ENCODE assay signal across 19 cellular contexts in the genomic region with DNA sequence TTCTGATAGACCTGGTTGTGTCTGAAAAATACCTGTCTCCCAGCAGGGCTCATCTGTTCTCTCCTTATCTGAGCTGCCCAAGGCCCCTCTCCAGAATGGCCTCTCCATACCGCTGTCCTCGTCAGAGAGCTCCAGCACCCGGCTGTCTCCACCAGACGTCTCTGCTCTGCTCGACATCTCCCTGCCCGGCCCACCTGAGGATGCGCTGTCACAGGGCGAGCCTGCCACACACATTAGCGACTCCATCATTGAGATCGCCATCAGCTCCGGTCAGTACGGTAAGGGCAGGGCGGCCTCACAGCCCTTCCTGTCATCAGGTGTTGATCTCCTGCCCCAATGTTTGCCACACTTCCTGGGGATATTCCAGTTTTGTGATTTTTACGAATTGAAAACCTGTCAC. TPM values are rescaled to one million over a fixed set of nuclear protein-coding genes. Genes with fewer than 3 reads are reported as not detected.
DNase-seq lines count a peak whose midpoint lies in the region; ATAC-seq lines count a peak whose summit lies in the region.
"Had no signal": no experiment of that assay in that cellular context is flagged by ENCODE, and none has a peak within 500 bp of the region (broad histone marks: within the 10 kb centered on the region; RNA-seq: fewer than 3 reads in every experiment).

No MANE protein-coding gene starts in this region.

- H3K27ac ChIP-seq in neuronal stem cell (replicated peaks; ENCODE audit: low read length): no peak overlapping the region
- H3K27ac ChIP-seq: 22Rv1, BLaER1, C4-2B had no signal

- no peak overlapping the region for H3K18ac ChIP-seq in neuronal stem cell (ENCODE audit: low read length)

- H2BK5ac ChIP-seq in neuronal stem cell (ENCODE audit: low read length): no peak overlapping the region

- H4K91ac ChIP-seq in neuronal stem cell (ENCODE audit: low read depth, low read length, poor library complexity): no peak overlapping the region

- H3K14ac ChIP-seq in neuronal stem cell (ENCODE audit: low read length): no peak overlapping the region

- H2AK5ac ChIP-seq in neuronal stem cell (ENCODE audit: low read depth, low read length): no peak overlapping the region

- H3K4me3 ChIP-seq in neuronal stem cell (ENCODE audit: low read length in 2 of 2): no peak overlapping the region
- H3K4me3 ChIP-seq: BLaER1, GM12878, HAP-1 had no signal

- H2BK12ac ChIP-seq in neuronal stem cell (ENCODE audit: low read length): no peak overlapping the region

- no peak overlapping the region for H2BK15ac ChIP-seq in neuronal stem cell (ENCODE audit: low read length)

- intact Hi-C loops in Right ventricle myocardium inferior (cut with DNase I) (no loop called here), left ventricle myocardium superior (cut with micrococcal nuclease) (no loop called here)

- WGBS in neuronal stem cell (ENCODE audit: extremely low coverage in 2 of 2, insufficient read length in 2 of 2, insufficient replicate concordance in 1 of 2), 2 donors: no CpG with 5 or more reads among the region's 14 CpGs

- no peaks in the 10 kb centered on the region for H3K9me3 ChIP-seq in neuronal stem cell (replicated peaks in 1 of 2; ENCODE audit: control insufficient read depth in 2 of 2, insufficient read depth in 1 of 2, low read depth in 1 of 2, low read length in 2 of 2)
- H3K9me3 ChIP-seq: BLaER1, HAP-1 had no signal

- no peaks in the 10 kb centered on the region for H3K4me1 ChIP-seq in neuronal stem cell (ENCODE audit: control insufficient read depth in 2 of 2, insufficient read depth in 1 of 2, low read depth in 1 of 2, low read length in 2 of 2)
- H3K4me1 ChIP-seq: BLaER1, HAP-1 had no signal

- ATAC-seq in Right ventricle myocardium inferior (no peak), left ventricle myocardium superior (no peak), GM21825 (IDR thresholded peaks at IDR 0.05; ENCODE audit: unreplicated experiment) (no peak), HG02973 (IDR thresholded peaks at IDR 0.05; ENCODE audit: unreplicated experiment) (no peak)
- ATAC-seq: GM12878 had no signal

- H3K23ac ChIP-seq in neuronal stem cell (ENCODE audit: low read depth, low read length, poor library complexity): peak overlapping the region; percentile 77

- H4K8ac ChIP-seq in neuronal stem cell (ENCODE audit: low read depth, low read length): no peak overlapping the region

- no peak overlapping the region for H3K4ac ChIP-seq in neuronal stem cell (ENCODE audit: low read length)

- H3K79me1 ChIP-seq in neuronal stem cell (ENCODE audit: low read depth, low read length): peaks cover 3% of the 10 kb centered on the region

- H3K36me3 ChIP-seq in neuronal stem cell (replicated peaks in 1 of 2; ENCODE audit: control insufficient read depth in 2 of 2, insufficient read depth in 2 of 2, low read length in 2 of 2): peaks cover 76 to 97% of the 10 kb centered on the region in 2 donors

- H2AFZ ChIP-seq in neuronal stem cell (ENCODE audit: low read length): no peak overlapping the region

- peak; percentile 66 for DNase-seq in Right ventricle myocardium inferior (ENCODE audit: missing footprints)
- no peak for DNase-seq in left ventricle myocardium superior
- DNase-seq in islet precursor cell: peak; percentile 41
- no peak for DNase-seq in neuronal stem cell (ENCODE audit: low spot score)
- DNase-seq: CD4-positive, CD25-positive, alpha-beta regulatory T cell; CD8-positive, alpha-beta memory T cell; DMS 273 treated with DMSO at 0.1 percent for 48 hours; DMS79; EL; GDM1; GOT3; HFFc6 had no signal

- no peak overlapping the region for H3K4me2 ChIP-seq in neuronal stem cell (ENCODE audit: insufficient read depth, low read length, poor library complexity, severe bottlenecking)
- H3K4me2 ChIP-seq: BLaER1 had no signal

- H3K9ac ChIP-seq in neuronal stem cell (ENCODE audit: low read depth, low read length, poor library complexity): no peak overlapping the region
- H3K9ac ChIP-seq: BLaER1 had no signal

- H3K27me3 ChIP-seq in neuronal stem cell (ENCODE audit: control insufficient read depth in 3 of 3, insufficient read depth in 3 of 3, low read depth in 1 of 3, low read length in 3 of 3): no peaks in the 10 kb centered on the region
- H3K27me3 ChIP-seq: BLaER1 had no signal

- H2BK120ac ChIP-seq in neuronal stem cell (ENCODE audit: low read depth, low read length): no peak overlapping the region

RNA-seq across cellular contexts. Expression of a gene that starts 10.2 kb away (rescaled TPM):
- 41.5 TPM for total RNA-seq in Right ventricle myocardium inferior
- 41.6 TPM for total RNA-seq in left ventricle myocardium superior
- 134 TPM for polyA plus RNA-seq in neuronal stem cell (2013, experiment 1 of 2)
- 135 TPM for polyA plus RNA-seq in neuronal stem cell (2013, experiment 2 of 2)

RNA-seq across cellular contexts. Expression of a gene that starts 38.1 kb away (rescaled TPM):
- total RNA-seq in Right ventricle myocardium inferior (66.4 TPM), left ventricle myocardium superior (80.3 TPM)
- 35.9 TPM for polyA plus RNA-seq in neuronal stem cell (2013, experiment 1 of 2)
- 36.6 TPM for polyA plus RNA-seq in neuronal stem cell (2013, experiment 2 of 2)

RNA-seq across cellular contexts. Expression of a gene that starts 55.8 kb away (rescaled TPM):
- total RNA-seq in Right ventricle myocardium inferior (9.8 TPM), left ventricle myocardium superior (11.3 TPM)
- polyA plus RNA-seq in neuronal stem cell (2013, experiment 1 of 2): 11.9 TPM
- polyA plus RNA-seq in neuronal stem cell (2013, experiment 2 of 2): 12.3 TPM

RNA-seq across cellular contexts. Expression of a gene that starts 56.0 kb away (rescaled TPM):
- total RNA-seq in Right ventricle myocardium inferior (7.2 TPM), left ventricle myocardium superior (7.5 TPM)
- polyA plus RNA-seq in neuronal stem cell (2013, experiment 1 of 2): 29.1 TPM
- 29.5 TPM for polyA plus RNA-seq in neuronal stem cell (2013, experiment 2 of 2)

Comparison
In these comparisons a context has a peak if more than half of its experiments do, and no peak if none do; other contexts are left out.
1. DNase-seq: peak in Right ventricle myocardium inferior (single experiment) and islet precursor cell (single experiment); none in left ventricle myocardium superior (single experiment) and neuronal stem cell (single experiment).